8 cellular contexts compared by ENCODE assay signal in genomic region chr16:57801856-57802634, GRCh38. TPM values are rescaled to one million over a fixed set of nuclear protein-coding genes. Genes with fewer than 3 reads are reported as not detected.
DNase-seq lines count a peak whose midpoint lies in the region; ATAC-seq and TF ChIP-seq lines count a peak whose summit lies in the region.

KIFC3 (minus strand) TSS chr16:57802491; CDS start chr16:57798243, 4,248 bp downstream.

- no peaks in the 10 kb centered on the region for H3K36me3 ChIP-seq in ectodermal cell (ENCODE audit: control insufficient read depth, insufficient read depth, low read length)

- H3K9me3 ChIP-seq in ectodermal cell (ENCODE audit: control insufficient read depth, low read length) = no peaks in the 10 kb centered on the region

- TF ChIP-seq CTCF in lower leg skin (IDR thresholded peaks at IDR 0.05) = no peak

- no peak for TF ChIP-seq POLR2A in lower leg skin (IDR thresholded peaks at IDR 0.05)

- H3K4me3 ChIP-seq in ectodermal cell (ENCODE audit: insufficient read depth, low read depth, low read length) (peak within 1 kb of the TSS; percentile 31), lower leg skin (ENCODE audit: low read depth, poor library complexity, severe bottlenecking) (peak within 1 kb of the TSS; percentile 7)

- DNase-seq in NCI-H2227 (lab: John Stamatoyannopoulos, UW; ENCODE audit: unreplicated experiment) = peak; percentile 77
- DNase-seq in activated CD8-positive, alpha-beta memory T cell treated with anti-CD3 and anti-CD28 coated beads for 1 hour (ENCODE audit: extremely low read depth in 1 of 2, low read depth in 1 of 2) = peak; percentile 39 to 64
- peak in 1 of 2 donors; percentile 96 for DNase-seq in lower leg skin (ENCODE audit: low spot score in 2 of 2)
- peak; percentile 57 to 58 for DNase-seq in stimulated activated CD4-positive, alpha-beta T cell treated with anti-CD3 and anti-CD28 coated beads, Interleukin-2, amount 100 ng/mL, for 48 hours

- peaks cover 45% of the 10 kb centered on the region for H3K27me3 ChIP-seq in ectodermal cell (ENCODE audit: control insufficient read depth, insufficient read depth, low read length, poor library complexity, severe bottlenecking)

- H3K27ac ChIP-seq in ectodermal cell (ENCODE audit: insufficient read depth, low read depth, low read length, poor library complexity, severe bottlenecking) = peak within 1 kb of the TSS; percentile 41

- WGBS in ectodermal cell, 2 experiments = 1% methylated on average over 90 of the region's 90 CpGs
- 1% methylated on average over 25 to 52 of the region's 90 CpGs for WGBS in lower leg skin, 2 donors

- peak; percentile 59 for ATAC-seq in GM19023 (IDR thresholded peaks at IDR 0.05; ENCODE audit: unreplicated experiment)
- ATAC-seq in HG02852 (IDR thresholded peaks at IDR 0.05; ENCODE audit: unreplicated experiment) = no peak
- no peak for ATAC-seq in GM18517 (IDR thresholded peaks at IDR 0.05; ENCODE audit: unreplicated experiment)

- intact Hi-C loops in lower leg skin (cut with DNase I; ENCODE audit: low total_unique reads) = no loop called here

- H3K4me1 ChIP-seq in ectodermal cell (ENCODE audit: control insufficient read depth, insufficient read depth, low read length) = peaks cover 31% of the 10 kb centered on the region

RNA-seq across cellular contexts. Expression of gene KIFC3, which starts in this region (rescaled TPM):
- 5.9 TPM for polyA plus RNA-seq in ectodermal cell (2013, experiment 1 of 4)
- polyA plus RNA-seq in ectodermal cell (2013, experiment 2 of 4) = 4.4 TPM
- polyA plus RNA-seq in ectodermal cell (2013, experiment 3 of 4) = 2.9 TPM
- polyA plus RNA-seq in ectodermal cell (2013, experiment 4 of 4) = 5.1 TPM
- 100 to 1,000 TPM; 116 to 206 (median 164) TPM for total RNA-seq in lower leg skin
